Comparison of ENCODE assay signal across 24 cellular contexts in genomic region chr12:16691624-16692023, GRCh38.
A peak's percentile ranks its signal among the peaks of the same experiment; 100 is the strongest.
DNase-seq lines count a peak whose midpoint lies in the region; ATAC-seq, FAIRE-seq and TF ChIP-seq lines count a peak whose summit lies in the region.
"Had no signal": no experiment of that assay in that cellular context is flagged by ENCODE, and none has a peak within 500 bp of the region (broad histone marks: within the 10 kb centered on the region; RNA-seq: fewer than 3 reads in every experiment).

No MANE protein-coding gene starts in this region.

- no peaks in the 10 kb centered on the region for H3K27me3 Mint-ChIP-seq in neural progenitor cell (ENCODE audit: insufficient read depth, low read depth)
- H3K27me3 Mint-ChIP-seq: CD4-positive, CD25-positive, alpha-beta regulatory T cell; CD8-positive, alpha-beta memory T cell had no signal

- RAD21 ChIA-PET in GM12878 (lab: Charles Lee; ENCODE audit: unreplicated experiment): no interaction called here

- FAIRE-seq in GM19239 (lab: Jason Lieb, UNC) (peak; percentile 37), GM12878 (lab: Jason Lieb, UNC) (no peak)
- FAIRE-seq: GM12891, HTR-8/SVneo, K562 had no signal

- peaks cover 10% of the 10 kb centered on the region for H3K9me3 Mint-ChIP-seq in neural progenitor cell
- H3K9me3 Mint-ChIP-seq: HFFc6 had no signal

- intact Hi-C loops in GM12878 (cut with micrococcal nuclease; ENCODE audit: unreplicated experiment) (loop anchor here (2.0 kb wide), 1 partner anchor 21 kb away; no protein-coding TSS in a partner anchor), spleen (cut with DNase I; ENCODE audit: low total_unique reads) (no loop called here)

- H3K79me2 ChIP-seq in GM12878 (ENCODE audit: control insufficient read depth, insufficient read depth, low read length): no peaks in the 10 kb centered on the region
- no peaks in the 10 kb centered on the region for H3K79me2 ChIP-seq in neural progenitor cell (ENCODE audit: low read depth)

- TF ChIP-seq POLR2A in GM12878 (IDR thresholded peaks at IDR 0.05; ENCODE audit: low read depth, low read length) (no peak), spleen (IDR thresholded peaks at IDR 0.05) (no peak)

- no peak overlapping the region for H2AFZ ChIP-seq in GM12878 (ENCODE audit: control insufficient read depth, low read depth, low read length)
- H2AFZ ChIP-seq in neural progenitor cell (replicated peaks): no peak overlapping the region

- TF ChIP-seq EP300 in GM12878 (IDR thresholded peaks at IDR 0.05; ENCODE audit: borderline replicate concordance in 1 of 2, control insufficient read depth in 1 of 2, low read depth in 2 of 2, low read length in 2 of 2): no peak

- TF ChIP-seq RAD21 in GM12878 (IDR thresholded peaks at IDR 0.05; ENCODE audit: insufficient read depth, low read depth, low read length): no peak

- no peak overlapping the region for H3K4me2 ChIP-seq in GM12878 (ENCODE audit: control insufficient read depth, insufficient read depth)
- no peak overlapping the region for H3K4me2 ChIP-seq in neural progenitor cell

- no peak for TF ChIP-seq CTCF in GM12878 (IDR thresholded peaks at IDR 0.05 in 2 of 3, conservative IDR thresholded peaks at IDR 0.05 in 1 of 3; ENCODE audit: control insufficient read depth in 2 of 3, extremely low read depth in 1 of 3, insufficient read depth in 1 of 3, low read depth in 3 of 3, low read length in 3 of 3)
- no peak for TF ChIP-seq CTCF in neural progenitor cell (IDR thresholded peaks at IDR 0.05)
- no peak for TF ChIP-seq CTCF in spleen (IDR thresholded peaks at IDR 0.05 in 8 of 11, conservative IDR thresholded peaks at IDR 0.05 in 3 of 11)

- H3K36me3 ChIP-seq in GM12878 (ENCODE audit: control insufficient read depth in 2 of 2, insufficient read depth in 2 of 2, low read length in 1 of 2) (no peaks in the 10 kb centered on the region), neural progenitor cell (no peaks in the 10 kb centered on the region), spleen (no peaks in the 10 kb centered on the region)
- H3K36me3 ChIP-seq: BE2C had no signal

- H4K20me1 ChIP-seq in GM12878 (ENCODE audit: control insufficient read depth, insufficient read depth): no peaks in the 10 kb centered on the region
- H4K20me1 ChIP-seq in neural progenitor cell (ENCODE audit: low read depth): no peaks in the 10 kb centered on the region

- H3K9ac ChIP-seq in GM12878 (ENCODE audit: control insufficient read depth, insufficient read depth, low read length) (no peak overlapping the region), neural progenitor cell (no peak overlapping the region)

- H3K4me1 Mint-ChIP-seq in neural progenitor cell: no peaks in the 10 kb centered on the region
- H3K4me1 Mint-ChIP-seq: CD4-positive, CD25-positive, alpha-beta regulatory T cell; CD8-positive, alpha-beta memory T cell had no signal

- no peak for ATAC-seq in GM12878
- ATAC-seq: HCT116, K562 had no signal

- in situ Hi-C loops in GM12878 (cut with MboI): no loop called here

- H3K27ac ChIP-seq in GM12878 (ENCODE audit: control insufficient read depth, insufficient read depth) (no peak overlapping the region), neural progenitor cell (no peak overlapping the region), spleen (no peak overlapping the region)

- no peaks in the 10 kb centered on the region for H3K9me3 ChIP-seq in GM12878 (replicated peaks; ENCODE audit: control insufficient read depth, insufficient read depth, low read length)
- H3K9me3 ChIP-seq in neural progenitor cell (ENCODE audit: low read depth): peaks cover 6% of the 10 kb centered on the region
- H3K9me3 ChIP-seq in spleen: peaks cover 0 to 39% (median 19%) of the 10 kb centered on the region in 8 donors
- H3K9me3 ChIP-seq: BE2C had no signal

- WGBS in GM12878 (ENCODE audit: insufficient coverage, insufficient replicate concordance, low lambda C conversion rate, missing lambda C conversion rate): 19% methylated on average over 2 of the region's 2 CpGs
- 73 to 92% (median 81%) methylated on average over 2 of the region's 2 CpGs for WGBS in spleen, 5 donors

- POLR2A ChIA-PET in GM12878 (lab: Charles Lee): no interaction called here

- H3F3A ChIP-seq in neural progenitor cell (ENCODE audit: low read depth): no peaks in the 10 kb centered on the region

- H3K4me3 Mint-ChIP-seq in neural progenitor cell: no peak overlapping the region
- H3K4me3 Mint-ChIP-seq: CD4-positive, CD25-positive, alpha-beta regulatory T cell; CD8-positive, alpha-beta memory T cell; HFFc6 had no signal

- SMC1A ChIA-PET in GM12878 (lab: Charles Lee; ENCODE audit: uncharacterized antibody, unreplicated experiment): interaction anchor here (0.7 to 1.3 kb wide), 5 partner anchors 22 to 92 kb away, joined by 3 to 5 read pairs (median 4); partner anchors contain the start of gene LMO3

- H3K27me3 ChIP-seq in GM12878 (replicated peaks in 1 of 2; ENCODE audit: control insufficient read depth in 2 of 2, insufficient read depth in 2 of 2, low read length in 1 of 2) (no peaks in the 10 kb centered on the region), neural progenitor cell (no peaks in the 10 kb centered on the region), spleen (replicated peaks in 1 of 7) (no peaks in the 10 kb centered on the region)
- H3K27me3 ChIP-seq: BE2C had no signal

- no TSS peak for BruUV-seq in GM12878 (replicated peaks; lab: Mats Ljungman, UMichigan)

- CTCF ChIA-PET in GM12878 (lab: Yijun Ruan, JAX): interaction anchor here (1.2 to 1.4 kb wide), 3 partner anchors 44 to 248 kb away, joined by 3 read pairs; no protein-coding TSS in a partner anchor

- no peaks in the 10 kb centered on the region for H3K4me1 ChIP-seq in GM12878 (ENCODE audit: control insufficient read depth, insufficient read depth, low read length)
- no peaks in the 10 kb centered on the region for H3K4me1 ChIP-seq in neural progenitor cell
- no peaks in the 10 kb centered on the region for H3K4me1 ChIP-seq in spleen
- H3K4me1 ChIP-seq: BE2C had no signal

- DNase-seq in GM19239 (ENCODE audit: insufficient read length, low spot score) (no peak), NCI-H82 (lab: John Stamatoyannopoulos, UW) (peak; percentile 70), GM12878 (ENCODE audit: low read depth, low spot score) (no peak), neural progenitor cell (ENCODE audit: low spot score) (peak; percentile 21), AG08396 (ENCODE audit: low spot score) (no peak), NCI-H146 treated with DMSO at 0.1 percent for 48 hours (lab: John Stamatoyannopoulos, UW; ENCODE audit: unreplicated experiment) (no peak), spleen (no peak)
- DNase-seq in activated CD8-positive, alpha-beta memory T cell treated with anti-CD3 and anti-CD28 coated beads, Interleukin-2, amount 50 U/mL, for 48 hours: no peak
- DNase-seq: BE2C; C1 segment of cervical spinal cord; CD4-positive, CD25-positive, alpha-beta regulatory T cell; CD8-positive, alpha-beta memory T cell; COR-L47; DMS153; DND-41; EL; GOT3; H7; HFFc6; IMR-90 had no signal

- no peak overlapping the region for H3K27ac Mint-ChIP-seq in neural progenitor cell
- H3K27ac Mint-ChIP-seq: CD4-positive, CD25-positive, alpha-beta regulatory T cell; CD8-positive, alpha-beta memory T cell; HFFc6 had no signal

- no peaks in the 10 kb centered on the region for H3K36me3 Mint-ChIP-seq in neural progenitor cell
- H3K36me3 Mint-ChIP-seq: CD4-positive, CD25-positive, alpha-beta regulatory T cell; CD8-positive, alpha-beta memory T cell had no signal

- H3K4me3 ChIP-seq in GM12878 (no peak overlapping the region), neural progenitor cell (no peak overlapping the region), spleen (no peak overlapping the region)
- H3K4me3 ChIP-seq: K562 had no signal

TF ChIP-seq in GM12878, 131 proteins besides CTCF, POLR2A, EP300 and RAD21 (continues in another document):
- 0 out of 2 replicates have a peak, but pooled peaks have one; percentile 32 for TF ChIP-seq PKNOX1 (IDR thresholded peaks at IDR 0.05)
- no peak for TF ChIP-seq SP1 (IDR thresholded peaks at IDR 0.05; ENCODE audit: low read depth, low read length)
- no peak for TF ChIP-seq TCF3 (IDR thresholded peaks at IDR 0.05; ENCODE audit: borderline replicate concordance, insufficient read depth, low read depth, low read length)
- no peak for TF ChIP-seq ZSCAN29 (IDR thresholded peaks at IDR 0.05)
- TF ChIP-seq SREBF1 (IDR thresholded peaks at IDR 0.05; ENCODE audit: low read length): no peak
- TF ChIP-seq, protein P1, sequence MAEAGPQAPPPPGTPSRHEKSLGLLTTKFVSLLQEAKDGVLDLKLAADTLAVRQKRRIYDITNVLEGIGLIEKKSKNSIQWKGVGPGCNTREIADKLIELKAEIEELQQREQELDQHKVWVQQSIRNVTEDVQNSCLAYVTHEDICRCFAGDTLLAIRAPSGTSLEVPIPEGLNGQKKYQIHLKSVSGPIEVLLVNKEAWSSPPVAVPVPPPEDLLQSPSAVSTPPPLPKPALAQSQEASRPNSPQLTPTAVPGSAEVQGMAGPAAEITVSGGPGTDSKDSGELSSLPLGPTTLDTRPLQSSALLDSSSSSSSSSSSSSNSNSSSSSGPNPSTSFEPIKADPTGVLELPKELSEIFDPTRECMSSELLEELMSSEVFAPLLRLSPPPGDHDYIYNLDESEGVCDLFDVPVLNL (IDR thresholded peaks at IDR 0.05; ENCODE audit: low read depth, low read length): no peak
- no peak for TF ChIP-seq FOS (IDR thresholded peaks at IDR 0.05; ENCODE audit: borderline replicate concordance, extremely low read depth, insufficient read length)

Comparison
In these comparisons a context has a peak if more than half of its experiments do, and no peak if none do; other contexts are left out.
1. DNase-seq: peak in NCI-H82 (single experiment) and neural progenitor cell (single experiment); none in GM19239 (single experiment), GM12878 (single experiment), AG08396 (single experiment), activated CD8-positive, alpha-beta memory T cell treated with anti-CD3 and anti-CD28 coated beads, Interleukin-2, amount 50 U/mL, for 48 hours (single experiment), NCI-H146 treated with DMSO at 0.1 percent for 48 hours (single experiment) and spleen (single experiment).